ENCODE assay signal across 10 cellular contexts in genomic region chr6:42103753-42104094, GRCh38. TPM values are rescaled to one million over a fixed set of nuclear protein-coding genes. Genes with fewer than 3 reads are reported as not detected.
DNase-seq lines count a peak whose midpoint lies in the region; ATAC-seq and TF ChIP-seq lines count a peak whose summit lies in the region.
"Had no signal": no experiment of that assay in that cellular context is flagged by ENCODE, and none has a peak within 500 bp of the region (broad histone marks: within the 10 kb centered on the region; RNA-seq: fewer than 3 reads in every experiment).

No MANE protein-coding gene starts in this region.

- intact Hi-C loops in left ventricle myocardium superior (cut with micrococcal nuclease) (no loop called here), lower lobe of right lung (cut with DNase I) (no loop called here), upper lobe of right lung (cut with DNase I) (no loop called here)
- intact Hi-C loops in activated T-helper 1 cell treated with anti-CD3 and anti-CD28 coated beads, Interleukin-12 subunit alpha, Interleukin-12 subunit beta, Interleukin-2, Interleukin-4 antibody, amounts not matched to agents 30 ng/mL and 10 ng/mL and 1 ng/mL, durations not matched to agents 14 hours and 24 hours and 36 hours (cut with micrococcal nuclease) = loop anchor here (1.0 to 2.0 kb wide), 4 partner anchors 28 to 317 kb away; partner anchors contain the start of gene TOMM6

- H3K4me1 ChIP-seq in right atrium auricular region = peaks cover 0 to 40% of the 10 kb centered on the region in 2 donors
- peaks cover 50% of the 10 kb centered on the region for H3K4me1 ChIP-seq in lower lobe of right lung
- H3K4me1 ChIP-seq in upper lobe of right lung = peaks cover 27% of the 10 kb centered on the region

- no peak for TF ChIP-seq CTCF in right atrium auricular region (IDR thresholded peaks at IDR 0.05)
- TF ChIP-seq CTCF in lower lobe of right lung (IDR thresholded peaks at IDR 0.05) = no peak
- TF ChIP-seq CTCF in upper lobe of right lung (IDR thresholded peaks at IDR 0.05) = no peak

- H3K36me3 ChIP-seq in right atrium auricular region (no peaks in the 10 kb centered on the region), lower lobe of right lung (peaks cover 3% of the 10 kb centered on the region), upper lobe of right lung (no peaks in the 10 kb centered on the region)

- peak overlapping the region; percentile 67 for H3K27ac Mint-ChIP-seq in activated T-helper 1 cell treated with anti-CD3 and anti-CD28 coated beads, Interleukin-12 subunit alpha, Interleukin-12 subunit beta, Interleukin-2, Interleukin-4 antibody, amounts not matched to agents 30 ng/mL and 10 ng/mL and 1 ng/mL, durations not matched to agents 14 hours and 24 hours and 36 hours

- no peak for ATAC-seq in left ventricle myocardium superior
- no peak for ATAC-seq in lower lobe of right lung
- no peak for ATAC-seq in upper lobe of right lung

- H3K27me3 ChIP-seq in right atrium auricular region = no peaks in the 10 kb centered on the region
- H3K27me3 ChIP-seq in lower lobe of right lung (ENCODE audit: low read depth) = no peaks in the 10 kb centered on the region
- H3K27me3 ChIP-seq in upper lobe of right lung = no peaks in the 10 kb centered on the region

- no peaks in the 10 kb centered on the region for H3K9me3 Mint-ChIP-seq in activated T-helper 1 cell treated with anti-CD3 and anti-CD28 coated beads, Interleukin-12 subunit alpha, Interleukin-12 subunit beta, Interleukin-2, Interleukin-4 antibody, amounts not matched to agents 30 ng/mL and 10 ng/mL and 1 ng/mL, durations not matched to agents 14 hours and 24 hours and 36 hours

- H3K9me3 ChIP-seq in right atrium auricular region = no peaks in the 10 kb centered on the region
- H3K9me3 ChIP-seq in lower lobe of right lung = no peaks in the 10 kb centered on the region
- H3K9me3 ChIP-seq in upper lobe of right lung = no peaks in the 10 kb centered on the region

- H3K4me1 Mint-ChIP-seq in activated T-helper 1 cell treated with anti-CD3 and anti-CD28 coated beads, Interleukin-12 subunit alpha, Interleukin-12 subunit beta, Interleukin-2, Interleukin-4 antibody, amounts not matched to agents 30 ng/mL and 10 ng/mL and 1 ng/mL, durations not matched to agents 14 hours and 24 hours and 36 hours (ENCODE audit: low read depth) = peaks cover 39% of the 10 kb centered on the region

- peak overlapping the region; percentile 70 for H3K4me3 Mint-ChIP-seq in activated T-helper 1 cell treated with anti-CD3 and anti-CD28 coated beads, Interleukin-12 subunit alpha, Interleukin-12 subunit beta, Interleukin-2, Interleukin-4 antibody, amounts not matched to agents 30 ng/mL and 10 ng/mL and 1 ng/mL, durations not matched to agents 14 hours and 24 hours and 36 hours

- H3K27ac ChIP-seq in right atrium auricular region (peak overlapping the region; percentile 41 to 53), lower lobe of right lung (peak overlapping the region; percentile 76), upper lobe of right lung (peak overlapping the region; percentile 47)

- H3K27me3 Mint-ChIP-seq in activated T-helper 1 cell treated with anti-CD3 and anti-CD28 coated beads, Interleukin-12 subunit alpha, Interleukin-12 subunit beta, Interleukin-2, Interleukin-4 antibody, amounts not matched to agents 30 ng/mL and 10 ng/mL and 1 ng/mL, durations not matched to agents 14 hours and 24 hours and 36 hours (ENCODE audit: insufficient read depth) = peaks cover 1% of the 10 kb centered on the region

- DNase-seq in right atrium auricular region (ENCODE audit: low spot score) = no peak
- DNase-seq in left ventricle myocardium superior = no peak
- no peak for DNase-seq in activated T-helper 1 cell treated with anti-CD3 and anti-CD28 coated beads, Interleukin-12 subunit alpha, Interleukin-12 subunit beta, Interleukin-2, Interleukin-4 antibody, amounts not matched to agents 30 ng/mL and 10 ng/mL and 1 ng/mL, durations not matched to agents 14 hours and 24 hours and 36 hours (ENCODE audit: low spot score)
- no peak for DNase-seq in lower lobe of right lung
- DNase-seq in upper lobe of right lung = no peak
- no peak for DNase-seq in epidermal melanocyte (ENCODE audit: insufficient read length, low spot score)
- no peak for DNase-seq in GOT3 (lab: John Stamatoyannopoulos, UW)
- DNase-seq in NCI-H1694 treated with DMSO at 0.1 percent for 48 hours (lab: John Stamatoyannopoulos, UW) = no peak
- DNase-seq: NCI-H510A, T1000 had no signal

- H3K4me3 ChIP-seq in right atrium auricular region (peak overlapping the region in 1 of 2 donors; percentile 50), lower lobe of right lung (peak overlapping the region; percentile 57), upper lobe of right lung (peak overlapping the region; percentile 48)

- no peaks in the 10 kb centered on the region for H3K36me3 Mint-ChIP-seq in activated T-helper 1 cell treated with anti-CD3 and anti-CD28 coated beads, Interleukin-12 subunit alpha, Interleukin-12 subunit beta, Interleukin-2, Interleukin-4 antibody, amounts not matched to agents 30 ng/mL and 10 ng/mL and 1 ng/mL, durations not matched to agents 14 hours and 24 hours and 36 hours (ENCODE audit: low read depth)

RNA-seq across cellular contexts. Expression of gene C6orf132, which starts 38.7 kb away (rescaled TPM):
- 1 to 10 TPM; 1.9 to 2.8 TPM for total RNA-seq in right atrium auricular region
- 2.2 TPM for total RNA-seq in left ventricle myocardium superior
- total RNA-seq in activated T-helper 1 cell treated with anti-CD3 and anti-CD28 coated beads, Interleukin-12 subunit alpha, Interleukin-12 subunit beta, Interleukin-2, Interleukin-4 antibody, amounts not matched to agents 30 ng/mL and 10 ng/mL and 1 ng/mL, durations not matched to agents 14 hours and 24 hours and 36 hours = 0.18 and 0.20 TPM in 2 replicates
- total RNA-seq in lower lobe of right lung = 13.5 TPM
- total RNA-seq in upper lobe of right lung = 11.5 TPM

RNA-seq across cellular contexts. Expression of gene TAF8, which starts 53.4 kb away (rescaled TPM):
- 10 to 100 TPM; 21.9 to 35.8 TPM for total RNA-seq in right atrium auricular region
- total RNA-seq in left ventricle myocardium superior = 32.2 TPM
- total RNA-seq in activated T-helper 1 cell treated with anti-CD3 and anti-CD28 coated beads, Interleukin-12 subunit alpha, Interleukin-12 subunit beta, Interleukin-2, Interleukin-4 antibody, amounts not matched to agents 30 ng/mL and 10 ng/mL and 1 ng/mL, durations not matched to agents 14 hours and 24 hours and 36 hours = 36.7 and 38.3 TPM in 2 replicates
- total RNA-seq in lower lobe of right lung = 35.1 TPM
- 31.1 TPM for total RNA-seq in upper lobe of right lung
